ENCODE assay signal across 1 cellular context in genomic region chr1:156367386-156368156, GRCh38.
TF ChIP-seq lines count a peak whose summit lies in the region.

No MANE protein-coding gene starts in this region.

TF ChIP-seq in HepG2, 621 proteins besides CTCF, POLR2A, EP300 and RAD21 (continues in another document):
- TF ChIP-seq ZNF563 (CRISPR knock-in tag; IDR thresholded peaks at IDR 0.05) (0 out of 2 replicates have a peak, but pooled peaks have one; percentile 16), TEAD3 (CRISPR knock-in tag; optimal IDR thresholded peaks at IDR 0.05; ENCODE audit: borderline replicate concordance) (peak; percentile 28), ZBTB39 (CRISPR knock-in tag; IDR thresholded peaks at IDR 0.05) (0 out of 2 replicates have a peak, but pooled peaks have one; percentile 9), ZNF564 (CRISPR knock-in tag; IDR thresholded peaks at IDR 0.05) (0 out of 2 replicates have a peak, but pooled peaks have one; percentile 20), NRL (CRISPR knock-in tag; IDR thresholded peaks at IDR 0.05; ENCODE audit: borderline replicate concordance) (0 out of 2 replicates have a peak, but pooled peaks have one; percentile 11), PHF21A (CRISPR knock-in tag; IDR thresholded peaks at IDR 0.05) (0 out of 2 replicates have a peak, but pooled peaks have one; percentile 9), LBX2 (CRISPR knock-in tag; IDR thresholded peaks at IDR 0.05; ENCODE audit: borderline replicate concordance) (peak; percentile 33; the same call in 1 of the 2 replicates), ZSCAN5A (CRISPR knock-in tag; IDR thresholded peaks at IDR 0.05; ENCODE audit: borderline replicate concordance) (0 out of 2 replicates have a peak, but pooled peaks have one; percentile 22), ZFX (CRISPR knock-in tag; IDR thresholded peaks at IDR 0.05; ENCODE audit: low read depth) (peak; percentile 59), PATZ1 (CRISPR knock-in tag; IDR thresholded peaks at IDR 0.05) (peak; percentile 16; the same call in 1 of the 2 replicates), NR2C2 (CRISPR knock-in tag; IDR thresholded peaks at IDR 0.05; ENCODE audit: borderline replicate concordance) (peak; percentile 26; the same call in 1 of the 2 replicates), ARID4A (CRISPR knock-in tag; IDR thresholded peaks at IDR 0.05; ENCODE audit: borderline replicate concordance) (peak; percentile 15; the same call in 1 of the 2 replicates), SIX4 (CRISPR knock-in tag; IDR thresholded peaks at IDR 0.05) (peak; percentile 91), RBAK (CRISPR knock-in tag; IDR thresholded peaks at IDR 0.05) (no peak), MLLT10 (CRISPR knock-in tag; IDR thresholded peaks at IDR 0.05) (no peak), ZNF281 (CRISPR knock-in tag; IDR thresholded peaks at IDR 0.05; ENCODE audit: borderline replicate concordance) (no peak), FOXC1 (CRISPR knock-in tag; IDR thresholded peaks at IDR 0.05; ENCODE audit: borderline replicate concordance) (no peak), MXD1 (CRISPR knock-in tag; IDR thresholded peaks at IDR 0.05) (no peak), NR2F2 (IDR thresholded peaks at IDR 0.05; ENCODE audit: borderline replicate concordance, low read depth) (no peak), TFDP2 (CRISPR knock-in tag; IDR thresholded peaks at IDR 0.05) (no peak), HMGXB4 (CRISPR knock-in tag; IDR thresholded peaks at IDR 0.05; ENCODE audit: borderline replicate concordance in 1 of 2, low read depth in 1 of 2) (no peak), RBM22 (optimal IDR thresholded peaks at IDR 0.05; ENCODE audit: low read length) (peak; percentile 19), THAP7 (CRISPR knock-in tag; IDR thresholded peaks at IDR 0.05) (0 out of 2 replicates have a peak, but pooled peaks have one; percentile 36), ZNF501 (CRISPR knock-in tag; IDR thresholded peaks at IDR 0.05) (peak; percentile 11; the same call in 1 of the 2 replicates), DRAP1 (CRISPR knock-in tag; IDR thresholded peaks at IDR 0.05) (peak; percentile 39; the same call in 1 of the 2 replicates), ZBTB20 (CRISPR knock-in tag; IDR thresholded peaks at IDR 0.05; ENCODE audit: borderline replicate concordance, low read depth) (0 out of 2 replicates have a peak, but pooled peaks have one; percentile 12), ZNF329 (CRISPR knock-in tag; IDR thresholded peaks at IDR 0.05; ENCODE audit: low read depth) (0 out of 2 replicates have a peak, but pooled peaks have one; percentile 16), ZNF777 (CRISPR knock-in tag; IDR thresholded peaks at IDR 0.05) (peak; percentile 52; the same call in 1 of the 2 replicates), SAP130 (CRISPR knock-in tag; IDR thresholded peaks at IDR 0.05; ENCODE audit: low read depth) (peak; percentile 17; the same call in 1 of the 2 replicates), DPF2 (CRISPR knock-in tag; IDR thresholded peaks at IDR 0.05; ENCODE audit: borderline replicate concordance, low read depth) (0 out of 2 replicates have a peak, but pooled peaks have one; percentile 23), SKI (IDR thresholded peaks at IDR 0.05; ENCODE audit: partially characterized antibody) (peak; percentile 9), ZNF234 (CRISPR knock-in tag; conservative IDR thresholded peaks at IDR 0.05) (peak; percentile 58; the same call in 1 of the 2 replicates), ZNF839 (CRISPR knock-in tag; IDR thresholded peaks at IDR 0.05; ENCODE audit: borderline replicate concordance) (no peak), ARNT (IDR thresholded peaks at IDR 0.05) (no peak), CREB1 (IDR thresholded peaks at IDR 0.05) (no peak), CREB1 (CRISPR knock-in tag; IDR thresholded peaks at IDR 0.05) (no peak), MYC (CRISPR knock-in tag; IDR thresholded peaks at IDR 0.05; ENCODE audit: borderline replicate concordance) (0 out of 2 replicates have a peak, but pooled peaks have one; percentile 15), HBP1 (CRISPR knock-in tag; IDR thresholded peaks at IDR 0.05; ENCODE audit: low read depth) (no peak)
